ENCODE assay signal across 1 cellular context in the genomic region with DNA sequence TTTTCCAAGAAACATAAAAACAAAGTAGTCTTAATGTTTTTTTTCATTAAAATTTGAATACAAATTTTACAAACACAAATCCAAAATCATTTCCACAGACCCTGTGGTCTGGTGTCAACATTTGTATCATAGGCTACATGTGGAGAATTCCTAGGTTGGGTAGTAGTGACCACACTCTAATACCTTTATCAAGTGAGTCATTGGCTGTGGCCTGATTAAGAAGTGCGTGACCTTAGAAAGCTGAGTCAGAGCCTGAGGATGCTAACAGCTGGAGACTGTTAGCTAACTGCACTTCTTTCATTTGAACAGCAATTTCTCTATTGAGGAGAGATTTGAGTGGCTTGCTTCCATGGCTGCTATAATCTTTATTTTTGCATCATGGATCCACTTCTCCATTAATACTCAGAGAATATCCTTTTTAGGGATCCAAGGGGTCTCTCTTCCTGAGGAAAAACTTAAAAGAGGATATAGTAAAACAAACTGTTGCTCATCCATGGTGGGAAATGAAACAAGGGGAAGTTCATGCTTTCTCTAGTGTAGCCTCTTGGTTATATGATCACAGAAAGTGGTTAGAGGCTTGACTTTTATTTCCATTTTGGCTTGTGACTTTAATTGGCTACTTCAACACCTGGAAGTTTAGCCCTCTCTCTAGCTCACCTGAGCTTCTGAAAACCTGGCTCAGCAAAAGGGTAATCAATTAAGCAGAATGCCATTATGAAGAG.
TF ChIP-seq lines count a peak whose summit lies in the region.

No MANE protein-coding gene starts in this region.

TF ChIP-seq in WTC11, 78 proteins besides CTCF, POLR2A, EP300 and RAD21 (continued from another document):
- TF ChIP-seq NFATC4 (CRISPR knock-in tag; IDR thresholded peaks at IDR 0.05): no peak
